1 cellular context compared by ENCODE assay signal in genomic region chr5:150452914-150453313, GRCh38.
A peak's percentile ranks its signal among the peaks of the same experiment; 100 is the strongest.
TF ChIP-seq lines count a peak whose summit lies in the region.

No MANE protein-coding gene starts in this region.

TF ChIP-seq in HepG2, 621 proteins besides CTCF, POLR2A, EP300 and RAD21:
- no peak for TF ChIP-seq PRDM10 (CRISPR knock-in tag; IDR thresholded peaks at IDR 0.05; ENCODE audit: low read depth)
- no peak for TF ChIP-seq HCFC1 (IDR thresholded peaks at IDR 0.05; ENCODE audit: low read depth, low read length)
- TF ChIP-seq SIN3A (IDR thresholded peaks at IDR 0.05; ENCODE audit: borderline replicate concordance, low read depth, low read length) = no peak
- TF ChIP-seq PHF20 (CRISPR knock-in tag; IDR thresholded peaks at IDR 0.05) = no peak
- TF ChIP-seq SAFB2 (CRISPR knock-in tag; IDR thresholded peaks at IDR 0.05; ENCODE audit: borderline replicate concordance, low read depth) = no peak
- no peak for TF ChIP-seq NFYC (CRISPR knock-in tag; IDR thresholded peaks at IDR 0.05)
- TF ChIP-seq ZNF331 (CRISPR knock-in tag; IDR thresholded peaks at IDR 0.05) = no peak
- TF ChIP-seq ZNF263 (CRISPR knock-in tag; IDR thresholded peaks at IDR 0.05) = peak; percentile 80
TF ChIP-seq in HepG2: peak in this region for 1.
